ENCODE assay signal across 9 cellular contexts in the genomic region with DNA sequence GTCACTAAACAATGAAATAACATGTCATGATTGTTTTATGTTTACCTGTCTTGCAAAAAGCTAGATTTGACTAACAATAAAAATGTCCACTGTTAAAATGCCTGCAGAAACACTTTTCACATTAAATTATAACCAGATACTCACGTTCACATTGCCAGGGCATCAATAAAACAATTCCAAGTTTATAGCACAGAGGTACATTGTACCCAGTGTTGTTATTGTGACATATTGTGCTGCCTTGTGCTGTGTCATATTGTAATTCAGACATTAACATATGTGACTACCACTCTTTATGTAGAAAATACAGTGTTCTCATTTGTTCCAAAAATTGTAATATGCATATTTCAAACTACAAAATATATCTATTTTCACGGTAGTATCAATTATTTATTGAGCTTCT.
"Had no signal": no experiment of that assay in that cellular context is flagged by ENCODE, and none has a peak within 500 bp of the region (broad histone marks: within the 10 kb centered on the region; RNA-seq: fewer than 3 reads in every experiment).

No MANE protein-coding gene starts in this region.

- H3K4me1 ChIP-seq: HAP-1 had no signal

- H3K4me3 Mint-ChIP-seq: GM23338, H9, HFFc6 had no signal

- H3K9me3 Mint-ChIP-seq: GM23338, HFFc6 had no signal

- ATAC-seq: GM23338, HCT116 had no signal

- H3K4me3 ChIP-seq: GM23248, GM23338, HAP-1 had no signal

- H3K4me2 ChIP-seq: GM23338 had no signal

- H3K4me1 Mint-ChIP-seq: GM23338, H9 had no signal

- DNase-seq: GM23248, GOT3, H7, H9, HCEC 1CT, HFFc6 had no signal

- H3K9ac ChIP-seq: GM23248 had no signal

- H3K27ac ChIP-seq: GM23248 had no signal

- H3K36me3 ChIP-seq: HAP-1 had no signal

- H2AFZ ChIP-seq: GM23248, GM23338 had no signal

- H3K9me3 ChIP-seq: HAP-1 had no signal

- H3K27ac Mint-ChIP-seq: GM23338, H9, HFFc6 had no signal
